In genomic region chr5:149724130-149724850, GRCh38 we compare ENCODE assay signal across 9 cellular contexts. TPM values are rescaled to one million over a fixed set of nuclear protein-coding genes. Genes with fewer than 3 reads are reported as not detected.
A peak's percentile ranks its signal among the peaks of the same experiment; 100 is the strongest.
DNase-seq lines count a peak whose midpoint lies in the region; ATAC-seq and TF ChIP-seq lines count a peak whose summit lies in the region.
"Had no signal": no experiment of that assay in that cellular context is flagged by ENCODE, and none has a peak within 500 bp of the region (broad histone marks: within the 10 kb centered on the region; RNA-seq: fewer than 3 reads in every experiment).

No MANE protein-coding gene starts in this region.

- intact Hi-C loops in mucosa of descending colon (cut with DNase I, micrococcal nuclease) = loop anchor here in 1 of 2 donors (10.0 kb wide), 1 partner anchor 49 kb away; no protein-coding TSS in a partner anchor

- TF ChIP-seq CTCF in suprapubic skin (IDR thresholded peaks at IDR 0.05) = no peak
- no peak for TF ChIP-seq CTCF in mucosa of descending colon (IDR thresholded peaks at IDR 0.05)

- no peaks in the 10 kb centered on the region for H3K27me3 ChIP-seq in suprapubic skin

- H3K4me1 Mint-ChIP-seq in central memory CD8-positive, alpha-beta T cell = peaks cover 4% of the 10 kb centered on the region

- H3K9me3 ChIP-seq in suprapubic skin = no peaks in the 10 kb centered on the region
- no peaks in the 10 kb centered on the region for H3K9me3 ChIP-seq in mucosa of descending colon

- H3K4me3 ChIP-seq in suprapubic skin (no peak overlapping the region), mucosa of descending colon (no peak overlapping the region)

- H3K36me3 Mint-ChIP-seq in central memory CD8-positive, alpha-beta T cell (ENCODE audit: insufficient read depth) = no peaks in the 10 kb centered on the region

- H3K4me1 ChIP-seq in suprapubic skin (peaks cover 14% of the 10 kb centered on the region), mucosa of descending colon (ENCODE audit: low read depth) (peaks cover 13% of the 10 kb centered on the region)

- TF ChIP-seq EP300 in suprapubic skin (IDR thresholded peaks at IDR 0.05) = no peak

- ATAC-seq in GM18517 (IDR thresholded peaks at IDR 0.05; ENCODE audit: unreplicated experiment) (peak; percentile 93), GM21526 (IDR thresholded peaks at IDR 0.05; ENCODE audit: low FRiP score, unreplicated experiment) (peak; percentile 84), HG03457 (IDR thresholded peaks at IDR 0.05; ENCODE audit: unreplicated experiment) (peak; percentile 83), mucosa of descending colon (no peak)
- peak; percentile 40 for ATAC-seq in central memory CD8-positive, alpha-beta T cell (replicated peaks; ENCODE audit: extremely low read depth, poor library complexity, severe bottlenecking)

- H3K36me3 ChIP-seq in suprapubic skin (no peaks in the 10 kb centered on the region), mucosa of descending colon (ENCODE audit: low read depth) (no peaks in the 10 kb centered on the region)

- H3K9me3 Mint-ChIP-seq in central memory CD8-positive, alpha-beta T cell = no peaks in the 10 kb centered on the region

- no peak overlapping the region for H3K4me3 Mint-ChIP-seq in central memory CD8-positive, alpha-beta T cell

- H3K27ac Mint-ChIP-seq in central memory CD8-positive, alpha-beta T cell (ENCODE audit: low read depth) = no peak overlapping the region

- no peak overlapping the region for H3K27ac ChIP-seq in suprapubic skin
- H3K27ac ChIP-seq: epithelial cell of prostate had no signal

- DNase-seq in central memory CD8-positive, alpha-beta T cell (ENCODE audit: low spot score in 2 of 2) = no peak
- DNase-seq in suprapubic skin (ENCODE audit: low spot score in 2 of 2) (no peak), inferior parietal cortex (ENCODE audit: extremely low spot score) (no peak), mucosa of descending colon (no peak), amniotic stem cell (lab: John Stamatoyannopoulos, UW) (no peak)

- TF ChIP-seq POLR2A in suprapubic skin (IDR thresholded peaks at IDR 0.05) = no peak

- H3K27me3 Mint-ChIP-seq in central memory CD8-positive, alpha-beta T cell = peaks cover 17% of the 10 kb centered on the region

- WGBS in suprapubic skin = 78% methylated on average over 3 of the region's 3 CpGs

RNA-seq across cellular contexts. Expression of gene PPARGC1B, which starts 5.8 kb away (rescaled TPM):
- 10 to 100 TPM; 13.7 to 21.7 (median 17.7) TPM for total RNA-seq in suprapubic skin
- 10 to 100 TPM; 42.2 to 46.4 (median 44.4) TPM for total RNA-seq in mucosa of descending colon
